In genomic region chr1:226624526-226624925, GRCh38 we compare ENCODE assay signal across 18 cellular contexts.
DNase-seq lines count a peak whose midpoint lies in the region; ATAC-seq and TF ChIP-seq lines count a peak whose summit lies in the region.
"Had no signal": no experiment of that assay in that cellular context is flagged by ENCODE, and none has a peak within 500 bp of the region (broad histone marks: within the 10 kb centered on the region; RNA-seq: fewer than 3 reads in every experiment).

No MANE protein-coding gene starts in this region.

- CTCF ChIA-PET in IMR-90 (lab: Yijun Ruan, JAX): interaction anchor here (0.6 kb wide), 1 partner anchor 47 kb away, joined by 3 read pairs; no protein-coding TSS in a partner anchor

- H3K27me3 Mint-ChIP-seq in osteocyte (ENCODE audit: unreplicated experiment): peaks cover 11% of the 10 kb centered on the region

- H3K9me3 ChIP-seq in IMR-90 (ENCODE audit: control insufficient read depth, insufficient read depth, low read length) (peaks cover 2% of the 10 kb centered on the region; the same call in 1 of the 2 replicates), upper lobe of left lung (no peaks in the 10 kb centered on the region), neuronal stem cell (replicated peaks in 1 of 2; ENCODE audit: control insufficient read depth in 2 of 2, insufficient read depth in 1 of 2, low read depth in 1 of 2, low read length in 2 of 2) (no peaks in the 10 kb centered on the region)

- no CpG with 5 or more reads among the region's 5 CpGs for WGBS in IMR-90 (ENCODE audit: extremely low coverage in 2 of 2, insufficient read length in 1 of 2), 2 experiments
- WGBS in upper lobe of left lung, 2 donors: 89 to 92% methylated on average over 5 of the region's 5 CpGs
- WGBS in neuronal stem cell (ENCODE audit: extremely low coverage in 2 of 2, insufficient read length in 2 of 2, insufficient replicate concordance in 1 of 2), 2 donors: no CpG with 5 or more reads among the region's 5 CpGs

- ATAC-seq in IMR-90 (ENCODE audit: low read depth) (peak; percentile 49; the same call in 1 of the 2 replicates), upper lobe of left lung (ENCODE audit: low FRiP score in 2 of 2) (no peak), GM21619 (IDR thresholded peaks at IDR 0.05; ENCODE audit: unreplicated experiment) (no peak)
- ATAC-seq: gastroesophageal sphincter, WTC11 had no signal

- peak overlapping the region; percentile 38 for H3K27ac Mint-ChIP-seq in osteocyte (ENCODE audit: unreplicated experiment)
- H3K27ac Mint-ChIP-seq: brain, WTC11 had no signal

- H3K9ac ChIP-seq in IMR-90 (ENCODE audit: low read depth, low read length) (no peak overlapping the region), neuronal stem cell (ENCODE audit: low read depth, low read length, poor library complexity) (no peak overlapping the region)

- POLR2A ChIA-PET in IMR-90 (lab: Charles Lee; ENCODE audit: unreplicated experiment): no interaction called here

- H4K5ac ChIP-seq in IMR-90 (ENCODE audit: low read depth, low read length): no peak overlapping the region

- H4K91ac ChIP-seq in IMR-90 (ENCODE audit: insufficient read depth, low read depth, low read length): no peak overlapping the region
- H4K91ac ChIP-seq in neuronal stem cell (ENCODE audit: low read depth, low read length, poor library complexity): no peak overlapping the region

- no peak overlapping the region for H4K8ac ChIP-seq in IMR-90 (ENCODE audit: low read depth in 2 of 2, low read length in 2 of 2)
- H4K8ac ChIP-seq in neuronal stem cell (ENCODE audit: low read depth, low read length): no peak overlapping the region

- in situ Hi-C loops in IMR-90 (cut with MboI; ENCODE audit: low sequenced_read_pairs): no loop called here

- H2BK12ac ChIP-seq in neuronal stem cell (ENCODE audit: low read length): no peak overlapping the region

- TF ChIP-seq POLR2A in IMR-90 (IDR thresholded peaks at IDR 0.05; ENCODE audit: low read depth, low read length) (no peak), upper lobe of left lung (IDR thresholded peaks at IDR 0.05) (no peak)

- no peak overlapping the region for H3K4me3 ChIP-seq in IMR-90 (ENCODE audit: insufficient read depth, low read depth, low read length)
- H3K4me3 ChIP-seq in coronary artery: no peak overlapping the region
- H3K4me3 ChIP-seq in upper lobe of left lung: no peak overlapping the region
- no peak overlapping the region for H3K4me3 ChIP-seq in neuronal stem cell (ENCODE audit: low read length in 2 of 2)
- H3K4me3 ChIP-seq: gastroesophageal sphincter had no signal

- H2BK15ac ChIP-seq in IMR-90 (ENCODE audit: low read depth, low read length) (no peak overlapping the region), neuronal stem cell (ENCODE audit: low read length) (no peak overlapping the region)

- no peak overlapping the region for H2AK9ac ChIP-seq in IMR-90 (replicated peaks; ENCODE audit: low read depth, low read length, poor library complexity)

- no peak for TF ChIP-seq CTCF in IMR-90 (conservative IDR thresholded peaks at IDR 0.05; ENCODE audit: low read depth, low read length)
- no peak for TF ChIP-seq CTCF in coronary artery (IDR thresholded peaks at IDR 0.05)
- no peak for TF ChIP-seq CTCF in osteocyte (IDR thresholded peaks at IDR 0.05)
- TF ChIP-seq CTCF in upper lobe of left lung (IDR thresholded peaks at IDR 0.05): no peak

- no peak overlapping the region for H3K56ac ChIP-seq in IMR-90 (ENCODE audit: extremely low read depth, insufficient read depth, low read length)

- H2BK5ac ChIP-seq in IMR-90 (ENCODE audit: low read depth, low read length, poor library complexity, severe bottlenecking): no peak overlapping the region
- no peak overlapping the region for H2BK5ac ChIP-seq in neuronal stem cell (ENCODE audit: low read length)

- H2BK20ac ChIP-seq in IMR-90 (ENCODE audit: low read depth, low read length): no peak overlapping the region

- no peaks in the 10 kb centered on the region for H3K36me3 Mint-ChIP-seq in osteocyte (ENCODE audit: unreplicated experiment)
- H3K36me3 Mint-ChIP-seq: brain had no signal

- H3K27ac ChIP-seq in IMR-90 (ENCODE audit: insufficient read depth, low read length) (no peak overlapping the region), coronary artery (no peak overlapping the region), upper lobe of left lung (no peak overlapping the region), neuronal stem cell (replicated peaks; ENCODE audit: low read length) (no peak overlapping the region)
- H3K27ac ChIP-seq: gastroesophageal sphincter had no signal

- intact Hi-C loops in IMR-90 (cut with micrococcal nuclease): no loop called here

- H4K20me1 ChIP-seq in IMR-90 (ENCODE audit: insufficient read depth, low read length): no peaks in the 10 kb centered on the region

- H3K9me3 Mint-ChIP-seq in osteocyte (ENCODE audit: unreplicated experiment): peaks cover 7% of the 10 kb centered on the region

- H3K36me3 ChIP-seq in IMR-90 (ENCODE audit: control insufficient read depth, insufficient read depth, low read length) (no peaks in the 10 kb centered on the region), upper lobe of left lung (no peaks in the 10 kb centered on the region), neuronal stem cell (replicated peaks in 1 of 2; ENCODE audit: control insufficient read depth in 2 of 2, insufficient read depth in 2 of 2, low read length in 2 of 2) (no peaks in the 10 kb centered on the region)
- H3K36me3 ChIP-seq: gastroesophageal sphincter had no signal

- no peak overlapping the region for H3K4me2 ChIP-seq in IMR-90 (ENCODE audit: low read depth, low read length)
- no peak overlapping the region for H3K4me2 ChIP-seq in neuronal stem cell (ENCODE audit: insufficient read depth, low read length, poor library complexity, severe bottlenecking)

- H2AFZ ChIP-seq in IMR-90 (replicated peaks; ENCODE audit: low read length, poor library complexity): no peak overlapping the region
- H2AFZ ChIP-seq in neuronal stem cell (ENCODE audit: low read length): no peak overlapping the region

- no peaks in the 10 kb centered on the region for H3K4me1 ChIP-seq in IMR-90 (ENCODE audit: control insufficient read depth, insufficient read depth, low read length)
- peaks cover 6 to 9% (median 9%) of the 10 kb centered on the region in 4 donors for H3K4me1 ChIP-seq in upper lobe of left lung
- peaks cover 0 to 3% of the 10 kb centered on the region in 2 donors for H3K4me1 ChIP-seq in neuronal stem cell (ENCODE audit: control insufficient read depth in 2 of 2, insufficient read depth in 1 of 2, low read depth in 1 of 2, low read length in 2 of 2)

- no peak overlapping the region for H2BK120ac ChIP-seq in IMR-90 (ENCODE audit: low read depth, low read length)
- H2BK120ac ChIP-seq in neuronal stem cell (ENCODE audit: low read depth, low read length): no peak overlapping the region

- H3K18ac ChIP-seq in IMR-90 (ENCODE audit: low read depth, low read length): no peak overlapping the region
- H3K18ac ChIP-seq in neuronal stem cell (ENCODE audit: low read length): no peak overlapping the region

- no peak overlapping the region for H3K4me3 Mint-ChIP-seq in osteocyte (ENCODE audit: unreplicated experiment)
- H3K4me3 Mint-ChIP-seq: brain, neural crest cell, WTC11 had no signal

- TF ChIP-seq RAD21 in IMR-90 (IDR thresholded peaks at IDR 0.05; ENCODE audit: low read length): no peak

- no peak overlapping the region for H3K4ac ChIP-seq in IMR-90 (ENCODE audit: low read depth, low read length)
- H3K4ac ChIP-seq in neuronal stem cell (ENCODE audit: low read length): no peak overlapping the region

- H3K23ac ChIP-seq in IMR-90 (ENCODE audit: low read depth, low read length) (no peak overlapping the region), neuronal stem cell (ENCODE audit: low read depth, low read length, poor library complexity) (no peak overlapping the region)

- H3K79me1 ChIP-seq in IMR-90 (ENCODE audit: low read depth in 1 of 2, low read length in 2 of 2) (no peaks in the 10 kb centered on the region), neuronal stem cell (ENCODE audit: low read depth, low read length) (no peaks in the 10 kb centered on the region)

- TF ChIP-seq EP300 in upper lobe of left lung (IDR thresholded peaks at IDR 0.05): no peak

- peaks cover 5% of the 10 kb centered on the region for H3K4me1 Mint-ChIP-seq in osteocyte (ENCODE audit: unreplicated experiment)
- H3K4me1 Mint-ChIP-seq: WTC11 had no signal

- peak; percentile 81 for DNase-seq in ELR (ENCODE audit: low read depth)
- DNase-seq in IMR-90: peak; percentile 46
- DNase-seq in coronary artery (ENCODE audit: low spot score): peak; percentile 69
- no peak for DNase-seq in osteocyte (ENCODE audit: extremely low spot score, unreplicated experiment)
- no peak for DNase-seq in HuH-7.5 (ENCODE audit: low spot score)
- DNase-seq in upper lobe of left lung: no peak
- DNase-seq in neuronal stem cell (ENCODE audit: low spot score): no peak
- DNase-seq: activated naive CD4-positive, alpha-beta T cell treated with Interleukin-2 at 50 U/mL for 16 hours; C1 segment of cervical spinal cord; mesenchymal stem cell; NCI-H2107; NCI-H69; stimulated activated CD4-positive, alpha-beta T cell treated with anti-CD3 and anti-CD28 coated beads, Interleukin-1b, Interleukin-23, amount 100 ng/mL, for 48 hours had no signal

- dilution Hi-C loops in IMR-90 (cut with HindIII; ENCODE audit: low sequenced_read_pairs, unreplicated experiment): no loop called here

- H2AK5ac ChIP-seq in IMR-90 (ENCODE audit: low read depth, low read length) (no peak overlapping the region), neuronal stem cell (ENCODE audit: low read depth, low read length) (no peak overlapping the region)

- H3K27me3 ChIP-seq in IMR-90 (ENCODE audit: control insufficient read depth, insufficient read depth, low read length): peaks cover 1% of the 10 kb centered on the region
- H3K27me3 ChIP-seq in upper lobe of left lung: no peaks in the 10 kb centered on the region
- peaks cover 0 to 3% (median 0%) of the 10 kb centered on the region in 3 experiments for H3K27me3 ChIP-seq in neuronal stem cell (ENCODE audit: control insufficient read depth in 3 of 3, insufficient read depth in 3 of 3, low read depth in 1 of 3, low read length in 3 of 3)
- H3K27me3 ChIP-seq: gastroesophageal sphincter had no signal

- H3K9me1 ChIP-seq in IMR-90 (ENCODE audit: insufficient read depth, low read length): no peaks in the 10 kb centered on the region

- no TSS peak for BruUV-seq in IMR-90 (replicated peaks; lab: Mats Ljungman, UMichigan)

- H3K14ac ChIP-seq in IMR-90 (replicated peaks; ENCODE audit: low read depth, low read length) (no peak overlapping the region), neuronal stem cell (ENCODE audit: low read length) (no peak overlapping the region)

TF ChIP-seq in IMR-90, 13 proteins besides CTCF, POLR2A, EP300 and RAD21 (continues in another document):
- TF ChIP-seq RFX5 (IDR thresholded peaks at IDR 0.05; ENCODE audit: low read depth, low read length): no peak
- TF ChIP-seq CEBPB (IDR thresholded peaks at IDR 0.05; ENCODE audit: low read depth, low read length): no peak
- TF ChIP-seq, protein P1, sequence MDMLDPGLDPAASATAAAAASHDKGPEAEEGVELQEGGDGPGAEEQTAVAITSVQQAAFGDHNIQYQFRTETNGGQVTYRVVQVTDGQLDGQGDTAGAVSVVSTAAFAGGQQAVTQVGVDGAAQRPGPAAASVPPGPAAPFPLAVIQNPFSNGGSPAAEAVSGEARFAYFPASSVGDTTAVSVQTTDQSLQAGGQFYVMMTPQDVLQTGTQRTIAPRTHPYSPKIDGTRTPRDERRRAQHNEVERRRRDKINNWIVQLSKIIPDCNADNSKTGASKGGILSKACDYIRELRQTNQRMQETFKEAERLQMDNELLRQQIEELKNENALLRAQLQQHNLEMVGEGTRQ (IDR thresholded peaks at IDR 0.05; ENCODE audit: low read depth, low read length): no peak

Comparison
In these comparisons a context has a peak if more than half of its experiments do, and no peak if none do; other contexts are left out.
1. DNase-seq: peak in ELR (single experiment), IMR-90 (single experiment) and coronary artery (single experiment); none in osteocyte (single experiment), HuH-7.5 (single experiment), upper lobe of left lung (0 of 2) and neuronal stem cell (single experiment).